ENCODE assay signal across 1 cellular context in the genomic region with DNA sequence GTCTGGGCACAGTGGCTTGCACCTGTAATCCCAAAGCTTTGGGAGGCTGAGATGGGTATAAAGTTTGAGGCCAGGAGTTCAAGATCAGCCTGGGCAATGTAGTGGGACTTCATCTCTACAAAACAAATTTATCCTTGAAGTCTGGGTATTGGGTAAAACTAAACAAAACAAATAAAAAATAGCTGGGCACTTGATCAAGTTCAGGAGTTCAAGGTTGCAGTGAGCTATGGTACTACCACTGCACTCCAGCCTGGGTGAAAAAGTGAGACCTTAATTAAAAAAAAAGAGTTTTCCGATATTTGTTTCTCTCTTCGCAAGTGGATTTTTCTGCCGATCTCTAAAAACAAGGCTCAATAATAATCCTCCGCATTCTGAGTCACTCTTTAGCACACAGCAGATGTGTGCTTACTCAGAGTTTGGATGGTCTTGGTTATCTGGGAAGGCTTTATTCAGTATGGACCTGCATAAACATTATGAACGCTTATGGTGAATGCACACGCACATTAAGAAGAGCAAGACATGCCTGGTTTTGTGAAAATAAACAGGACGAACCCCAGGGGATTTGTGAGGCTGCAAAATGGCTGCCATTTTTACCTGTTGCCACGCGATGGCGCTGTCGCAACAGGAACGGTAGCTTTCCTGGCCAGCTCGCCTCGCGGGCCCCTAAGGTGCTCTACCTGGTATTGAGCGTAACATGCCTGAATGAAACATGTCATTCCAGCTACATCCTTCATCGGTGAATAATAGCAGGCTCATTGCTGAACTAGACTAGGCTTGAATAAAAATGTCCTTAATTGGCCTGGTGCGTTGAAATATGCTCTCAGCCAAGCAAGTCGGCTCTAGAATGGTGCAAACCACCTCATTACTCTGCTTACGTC.
TF ChIP-seq lines count a peak whose summit lies in the region.

No MANE protein-coding gene starts in this region.

TF ChIP-seq in HEK293, 187 proteins besides CTCF, POLR2A, EP300 and RAD21 (continued from another document and continues in another):
- TF ChIP-seq ZNF670 (tag by site-specific recombination; IDR thresholded peaks at IDR 0.05; ENCODE audit: low read depth) (no peak), ZBTB20 (tag by site-specific recombination; IDR thresholded peaks at IDR 0.05) (no peak), ZNF837 (tag by site-specific recombination; IDR thresholded peaks at IDR 0.05) (no peak), SP3 (tag by site-specific recombination; IDR thresholded peaks at IDR 0.05) (no peak), ZNF341 (tag by site-specific recombination; IDR thresholded peaks at IDR 0.05; ENCODE audit: low read depth) (no peak), ZNF19 (tag by site-specific recombination; IDR thresholded peaks at IDR 0.05; ENCODE audit: low read depth) (no peak), ZNF184 (tag by site-specific recombination; IDR thresholded peaks at IDR 0.05) (no peak), RBAK (tag by site-specific recombination; IDR thresholded peaks at IDR 0.05) (no peak), MZF1 (tag by site-specific recombination; IDR thresholded peaks at IDR 0.05; ENCODE audit: borderline replicate concordance) (no peak), ZNF16 (tag by site-specific recombination; IDR thresholded peaks at IDR 0.05; ENCODE audit: low read depth) (no peak), OVOL3 (tag by site-specific recombination; IDR thresholded peaks at IDR 0.05) (no peak), ZNF747 (tag by site-specific recombination; IDR thresholded peaks at IDR 0.05) (no peak), ZFP69B (tag by site-specific recombination; IDR thresholded peaks at IDR 0.05) (no peak), ZNF654 (tag by site-specific recombination; IDR thresholded peaks at IDR 0.05; ENCODE audit: low read depth) (peak; percentile 98), ZNF324 (tag by site-specific recombination; IDR thresholded peaks at IDR 0.05) (no peak), BCL11A (tag by site-specific recombination; IDR thresholded peaks at IDR 0.05; ENCODE audit: low read depth) (no peak), ZNF423 (tag by site-specific recombination; IDR thresholded peaks at IDR 0.05) (no peak), ZNF433 (tag by site-specific recombination; IDR thresholded peaks at IDR 0.05; ENCODE audit: low read depth) (no peak), KLF10 (tag by site-specific recombination; IDR thresholded peaks at IDR 0.05) (no peak), ZNF596 (tag by site-specific recombination; IDR thresholded peaks at IDR 0.05) (no peak), ZIC2 (tag by site-specific recombination; IDR thresholded peaks at IDR 0.05) (no peak), ZBTB7A (tag by site-specific recombination; IDR thresholded peaks at IDR 0.05; ENCODE audit: low read depth) (no peak), ZBTB17 (tag by site-specific recombination; IDR thresholded peaks at IDR 0.05) (peak; percentile 46; the same call in 1 of the 2 replicates), ZBTB8A (tag by site-specific recombination; IDR thresholded peaks at IDR 0.05) (no peak), ZXDB (tag by site-specific recombination; IDR thresholded peaks at IDR 0.05) (0 out of 2 replicates have a peak, but pooled peaks have one; percentile 17), ZNF510 (tag by site-specific recombination; IDR thresholded peaks at IDR 0.05; ENCODE audit: insufficient replicate concordance) (no peak), ZNF394 (tag by site-specific recombination; IDR thresholded peaks at IDR 0.05; ENCODE audit: borderline replicate concordance) (peak; percentile 76; the same call in 1 of the 2 replicates), ZNF660 (tag by site-specific recombination; IDR thresholded peaks at IDR 0.05) (peak; percentile 14; the same call in 1 of the 2 replicates), ZNF501 (tag by site-specific recombination; IDR thresholded peaks at IDR 0.05) (no peak), ZNF624 (tag by site-specific recombination; IDR thresholded peaks at IDR 0.05) (no peak), ZNF391 (tag by site-specific recombination; IDR thresholded peaks at IDR 0.05; ENCODE audit: borderline replicate concordance, low read depth) (peak; percentile 27; the same call in 1 of the 2 replicates), OSR2 (tag by site-specific recombination; IDR thresholded peaks at IDR 0.05) (no peak), ZNF548 (tag by site-specific recombination; IDR thresholded peaks at IDR 0.05) (no peak), ZNF2 (tag by site-specific recombination; IDR thresholded peaks at IDR 0.05) (peak; percentile 88), YY2 (tag by site-specific recombination; IDR thresholded peaks at IDR 0.05) (peak; percentile 69; the same call in 1 of the 2 replicates), ZNF138 (tag by site-specific recombination; IDR thresholded peaks at IDR 0.05; ENCODE audit: borderline replicate concordance) (no peak), ZBTB48 (tag by site-specific recombination; IDR thresholded peaks at IDR 0.05) (no peak), SCRT2 (tag by site-specific recombination; IDR thresholded peaks at IDR 0.05) (peak; percentile 48), HOXC10 (CRISPR knock-in tag; IDR thresholded peaks at IDR 0.05) (no peak), ZNF571 (tag by site-specific recombination; IDR thresholded peaks at IDR 0.05) (no peak), ZNF707 (tag by site-specific recombination; IDR thresholded peaks at IDR 0.05) (no peak), YY1 (tag by site-specific recombination; IDR thresholded peaks at IDR 0.05) (peak; percentile 82), ZNF112 (tag by site-specific recombination; IDR thresholded peaks at IDR 0.05) (no peak), ZNF626 (tag by site-specific recombination; IDR thresholded peaks at IDR 0.05) (no peak), ZSCAN16 (tag by site-specific recombination; IDR thresholded peaks at IDR 0.05) (no peak), ZNF169 (tag by site-specific recombination; IDR thresholded peaks at IDR 0.05) (no peak), PRDM1 (tag by site-specific recombination; IDR thresholded peaks at IDR 0.05) (no peak), ZNF843 (tag by site-specific recombination; IDR thresholded peaks at IDR 0.05) (0 out of 2 replicates have a peak, but pooled peaks have one; percentile 17), ZNF558 (tag by site-specific recombination; IDR thresholded peaks at IDR 0.05) (no peak), ZNF48 (tag by site-specific recombination; IDR thresholded peaks at IDR 0.05) (no peak), TRIM28 (IDR thresholded peaks at IDR 0.05; ENCODE audit: borderline replicate concordance, low read length) (no peak; the same call in 1 of the 2 replicates)
- TF ChIP-seq, protein P1, sequence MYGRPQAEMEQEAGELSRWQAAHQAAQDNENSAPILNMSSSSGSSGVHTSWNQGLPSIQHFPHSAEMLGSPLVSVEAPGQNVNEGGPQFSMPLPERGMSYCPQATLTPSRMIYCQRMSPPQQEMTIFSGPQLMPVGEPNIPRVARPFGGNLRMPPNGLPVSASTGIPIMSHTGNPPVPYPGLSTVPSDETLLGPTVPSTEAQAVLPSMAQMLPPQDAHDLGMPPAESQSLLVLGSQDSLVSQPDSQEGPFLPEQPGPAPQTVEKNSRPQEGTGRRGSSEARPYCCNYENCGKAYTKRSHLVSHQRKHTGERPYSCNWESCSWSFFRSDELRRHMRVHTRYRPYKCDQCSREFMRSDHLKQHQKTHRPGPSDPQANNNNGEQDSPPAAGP (tag by site-specific recombination; IDR thresholded peaks at IDR 0.05) = no peak
- TF ChIP-seq, protein P2, sequence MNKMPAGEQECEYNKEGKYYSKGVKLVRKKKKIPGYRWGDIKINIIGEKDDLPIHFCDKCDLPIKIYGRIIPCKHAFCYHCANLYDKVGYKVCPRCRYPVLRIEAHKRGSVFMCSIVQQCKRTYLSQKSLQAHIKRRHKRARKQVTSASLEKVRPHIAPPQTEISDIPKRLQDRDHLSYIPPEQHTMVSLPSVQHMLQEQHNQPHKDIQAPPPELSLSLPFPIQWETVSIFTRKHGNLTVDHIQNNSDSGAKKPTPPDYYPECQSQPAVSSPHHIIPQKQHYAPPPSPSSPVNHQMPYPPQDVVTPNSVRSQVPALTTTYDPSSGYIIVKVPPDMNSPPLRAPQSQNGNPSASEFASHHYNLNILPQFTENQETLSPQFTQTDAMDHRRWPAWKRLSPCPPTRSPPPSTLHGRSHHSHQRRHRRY (tag by site-specific recombination; IDR thresholded peaks at IDR 0.05) = no peak
- TF ChIP-seq, protein P3, sequence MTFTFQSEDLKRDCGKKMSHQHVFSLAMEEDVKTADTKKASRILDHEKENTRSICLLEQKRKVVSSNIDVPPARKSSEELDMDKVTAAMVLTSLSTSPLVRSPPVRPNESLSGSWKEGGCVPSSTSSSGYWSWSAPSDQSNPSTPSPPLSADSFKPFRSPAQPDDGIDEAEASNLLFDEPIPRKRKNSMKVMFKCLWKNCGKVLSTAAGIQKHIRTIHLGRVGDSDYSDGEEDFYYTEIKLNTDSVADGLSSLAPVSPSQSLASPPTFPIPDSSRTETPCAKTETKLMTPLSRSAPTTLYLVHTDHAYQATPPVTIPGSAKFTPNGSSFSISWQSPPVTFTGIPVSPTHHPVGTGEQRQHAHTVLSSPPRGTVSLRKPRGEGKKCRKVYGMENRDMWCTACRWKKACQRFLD (tag by site-specific recombination; IDR thresholded peaks at IDR 0.05) = no peak
- TF ChIP-seq, protein P4, sequence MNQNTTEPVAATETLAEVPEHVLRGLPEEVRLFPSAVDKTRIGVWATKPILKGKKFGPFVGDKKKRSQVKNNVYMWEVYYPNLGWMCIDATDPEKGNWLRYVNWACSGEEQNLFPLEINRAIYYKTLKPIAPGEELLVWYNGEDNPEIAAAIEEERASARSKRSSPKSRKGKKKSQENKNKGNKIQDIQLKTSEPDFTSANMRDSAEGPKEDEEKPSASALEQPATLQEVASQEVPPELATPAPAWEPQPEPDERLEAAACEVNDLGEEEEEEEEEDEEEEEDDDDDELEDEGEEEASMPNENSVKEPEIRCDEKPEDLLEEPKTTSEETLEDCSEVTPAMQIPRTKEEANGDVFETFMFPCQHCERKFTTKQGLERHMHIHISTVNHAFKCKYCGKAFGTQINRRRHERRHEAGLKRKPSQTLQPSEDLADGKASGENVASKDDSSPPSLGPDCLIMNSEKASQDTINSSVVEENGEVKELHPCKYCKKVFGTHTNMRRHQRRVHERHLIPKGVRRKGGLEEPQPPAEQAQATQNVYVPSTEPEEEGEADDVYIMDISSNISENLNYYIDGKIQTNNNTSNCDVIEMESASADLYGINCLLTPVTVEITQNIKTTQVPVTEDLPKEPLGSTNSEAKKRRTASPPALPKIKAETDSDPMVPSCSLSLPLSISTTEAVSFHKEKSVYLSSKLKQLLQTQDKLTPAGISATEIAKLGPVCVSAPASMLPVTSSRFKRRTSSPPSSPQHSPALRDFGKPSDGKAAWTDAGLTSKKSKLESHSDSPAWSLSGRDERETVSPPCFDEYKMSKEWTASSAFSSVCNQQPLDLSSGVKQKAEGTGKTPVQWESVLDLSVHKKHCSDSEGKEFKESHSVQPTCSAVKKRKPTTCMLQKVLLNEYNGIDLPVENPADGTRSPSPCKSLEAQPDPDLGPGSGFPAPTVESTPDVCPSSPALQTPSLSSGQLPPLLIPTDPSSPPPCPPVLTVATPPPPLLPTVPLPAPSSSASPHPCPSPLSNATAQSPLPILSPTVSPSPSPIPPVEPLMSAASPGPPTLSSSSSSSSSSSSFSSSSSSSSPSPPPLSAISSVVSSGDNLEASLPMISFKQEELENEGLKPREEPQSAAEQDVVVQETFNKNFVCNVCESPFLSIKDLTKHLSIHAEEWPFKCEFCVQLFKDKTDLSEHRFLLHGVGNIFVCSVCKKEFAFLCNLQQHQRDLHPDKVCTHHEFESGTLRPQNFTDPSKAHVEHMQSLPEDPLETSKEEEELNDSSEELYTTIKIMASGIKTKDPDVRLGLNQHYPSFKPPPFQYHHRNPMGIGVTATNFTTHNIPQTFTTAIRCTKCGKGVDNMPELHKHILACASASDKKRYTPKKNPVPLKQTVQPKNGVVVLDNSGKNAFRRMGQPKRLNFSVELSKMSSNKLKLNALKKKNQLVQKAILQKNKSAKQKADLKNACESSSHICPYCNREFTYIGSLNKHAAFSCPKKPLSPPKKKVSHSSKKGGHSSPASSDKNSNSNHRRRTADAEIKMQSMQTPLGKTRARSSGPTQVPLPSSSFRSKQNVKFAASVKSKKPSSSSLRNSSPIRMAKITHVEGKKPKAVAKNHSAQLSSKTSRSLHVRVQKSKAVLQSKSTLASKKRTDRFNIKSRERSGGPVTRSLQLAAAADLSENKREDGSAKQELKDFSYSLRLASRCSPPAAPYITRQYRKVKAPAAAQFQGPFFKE (tag by site-specific recombination; IDR thresholded peaks at IDR 0.05; ENCODE audit: borderline replicate concordance) = no peak
- TF ChIP-seq, protein P5, sequence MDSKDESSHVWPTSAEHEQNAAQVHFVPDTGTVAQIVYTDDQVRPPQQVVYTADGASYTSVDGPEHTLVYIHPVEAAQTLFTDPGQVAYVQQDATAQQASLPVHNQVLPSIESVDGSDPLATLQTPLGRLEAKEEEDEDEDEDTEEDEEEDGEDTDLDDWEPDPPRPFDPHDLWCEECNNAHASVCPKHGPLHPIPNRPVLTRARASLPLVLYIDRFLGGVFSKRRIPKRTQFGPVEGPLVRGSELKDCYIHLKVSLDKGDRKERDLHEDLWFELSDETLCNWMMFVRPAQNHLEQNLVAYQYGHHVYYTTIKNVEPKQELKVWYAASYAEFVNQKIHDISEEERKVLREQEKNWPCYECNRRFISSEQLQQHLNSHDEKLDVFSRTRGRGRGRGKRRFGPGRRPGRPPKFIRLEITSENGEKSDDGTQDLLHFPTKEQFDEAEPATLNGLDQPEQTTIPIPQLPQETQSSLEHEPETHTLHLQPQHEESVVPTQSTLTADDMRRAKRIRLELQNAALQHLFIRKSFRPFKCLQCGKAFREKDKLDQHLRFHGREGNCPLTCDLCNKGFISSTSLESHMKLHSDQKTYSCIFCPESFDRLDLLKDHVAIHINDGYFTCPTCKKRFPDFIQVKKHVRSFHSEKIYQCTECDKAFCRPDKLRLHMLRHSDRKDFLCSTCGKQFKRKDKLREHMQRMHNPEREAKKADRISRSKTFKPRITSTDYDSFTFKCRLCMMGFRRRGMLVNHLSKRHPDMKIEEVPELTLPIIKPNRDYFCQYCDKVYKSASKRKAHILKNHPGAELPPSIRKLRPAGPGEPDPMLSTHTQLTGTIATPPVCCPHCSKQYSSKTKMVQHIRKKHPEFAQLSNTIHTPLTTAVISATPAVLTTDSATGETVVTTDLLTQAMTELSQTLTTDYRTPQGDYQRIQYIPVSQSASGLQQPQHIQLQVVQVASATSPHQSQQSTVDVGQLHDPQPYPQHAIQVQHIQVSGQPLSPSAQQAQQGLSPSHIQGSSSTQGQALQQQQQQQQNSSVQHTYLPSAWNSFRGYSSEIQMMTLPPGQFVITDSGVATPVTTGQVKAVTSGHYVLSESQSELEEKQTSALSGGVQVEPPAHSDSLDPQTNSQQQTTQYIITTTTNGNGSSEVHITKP (tag by site-specific recombination; IDR thresholded peaks at IDR 0.05) = 0 out of 2 replicates have a peak, but pooled peaks have one; percentile 11
- TF ChIP-seq, protein P6, sequence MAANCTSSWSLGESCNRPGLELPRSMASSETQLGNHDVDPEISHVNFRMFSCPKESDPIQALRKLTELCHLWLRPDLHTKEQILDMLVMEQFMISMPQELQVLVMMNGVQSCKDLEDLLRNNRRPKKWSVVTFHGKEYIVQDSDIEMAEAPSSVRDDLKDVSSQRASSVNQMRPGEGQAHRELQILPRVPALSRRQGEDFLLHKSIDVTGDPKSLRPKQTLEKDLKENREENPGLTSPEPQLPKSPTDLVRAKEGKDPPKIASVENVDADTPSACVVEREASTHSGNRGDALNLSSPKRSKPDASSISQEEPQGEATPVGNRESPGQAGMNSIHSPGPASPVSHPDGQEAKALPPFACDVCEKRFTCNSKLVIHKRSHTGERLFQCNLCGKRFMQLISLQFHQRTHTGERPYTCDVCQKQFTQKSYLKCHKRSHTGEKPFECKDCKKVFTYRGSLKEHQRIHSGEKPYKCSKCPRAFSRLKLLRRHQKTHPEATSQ (tag by site-specific recombination; IDR thresholded peaks at IDR 0.05) = no peak
